ENCODE assay signal across 1 cellular context in genomic region chr10:6400331-6400730, GRCh38.
TF ChIP-seq lines count a peak whose summit lies in the region.

No MANE protein-coding gene starts in this region.

TF ChIP-seq in A549, 52 proteins besides CTCF, POLR2A, EP300 and RAD21 (continued from another document):
- TF ChIP-seq E2F6 (IDR thresholded peaks at IDR 0.05; ENCODE audit: borderline replicate concordance, low read depth) (no peak), POLR2AphosphoS2 (conservative IDR thresholded peaks at IDR 0.05; ENCODE audit: low read length) (no peak), ZC3H11A (IDR thresholded peaks at IDR 0.05) (no peak), SREBF2 (IDR thresholded peaks at IDR 0.05) (no peak), CEBPB (IDR thresholded peaks at IDR 0.05) (no peak)
